In the genomic region with DNA sequence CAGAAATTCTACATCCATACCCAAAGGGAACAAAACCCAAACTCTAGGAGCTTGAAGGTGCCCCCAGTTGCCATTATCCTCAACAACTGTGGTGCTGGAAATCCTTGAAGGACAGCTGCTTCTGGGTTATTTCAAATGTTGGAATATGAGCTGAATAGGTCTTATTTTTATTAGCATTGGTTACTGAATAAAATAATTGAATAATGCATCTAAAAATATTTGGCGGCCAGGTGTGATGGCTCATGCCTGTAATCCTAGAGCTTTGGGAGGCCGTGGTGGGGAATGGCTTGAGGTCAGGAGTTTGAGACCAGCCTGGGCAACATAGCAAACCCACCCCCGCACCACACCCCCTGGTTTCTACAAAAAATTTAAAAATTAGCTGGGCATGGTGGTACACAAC, we compare ENCODE assay signal across 1 cellular context.
TF ChIP-seq lines count a peak whose summit lies in the region.

No MANE protein-coding gene starts in this region.

TF ChIP-seq in IMR-90, 13 proteins besides CTCF, POLR2A, EP300 and RAD21 (continued from another document):
- no peak for TF ChIP-seq USF2 (IDR thresholded peaks at IDR 0.05; ENCODE audit: low read depth, low read length)
- no peak for TF ChIP-seq ELK1 (IDR thresholded peaks at IDR 0.05; ENCODE audit: borderline replicate concordance, low read depth, low read length)
- TF ChIP-seq MAZ (IDR thresholded peaks at IDR 0.05; ENCODE audit: borderline replicate concordance, low read depth, low read length), result no peak
- no peak for TF ChIP-seq RCOR1 (IDR thresholded peaks at IDR 0.05; ENCODE audit: insufficient replicate concordance, low read length)
- TF ChIP-seq FOS (IDR thresholded peaks at IDR 0.05; ENCODE audit: low read depth, low read length), result no peak
- no peak for TF ChIP-seq MXI1 (IDR thresholded peaks at IDR 0.05; ENCODE audit: borderline replicate concordance, low read depth, low read length)
- no peak for TF ChIP-seq MAFK (IDR thresholded peaks at IDR 0.05; ENCODE audit: low read depth, low read length)
- no peak for TF ChIP-seq CEBPB (IDR thresholded peaks at IDR 0.05; ENCODE audit: low read depth, low read length)
- no peak for TF ChIP-seq BHLHE40 (IDR thresholded peaks at IDR 0.05; ENCODE audit: low read depth, low read length)
- no peak for TF ChIP-seq SMC3 (IDR thresholded peaks at IDR 0.05; ENCODE audit: low read depth, low read length)
